In the genomic region with DNA sequence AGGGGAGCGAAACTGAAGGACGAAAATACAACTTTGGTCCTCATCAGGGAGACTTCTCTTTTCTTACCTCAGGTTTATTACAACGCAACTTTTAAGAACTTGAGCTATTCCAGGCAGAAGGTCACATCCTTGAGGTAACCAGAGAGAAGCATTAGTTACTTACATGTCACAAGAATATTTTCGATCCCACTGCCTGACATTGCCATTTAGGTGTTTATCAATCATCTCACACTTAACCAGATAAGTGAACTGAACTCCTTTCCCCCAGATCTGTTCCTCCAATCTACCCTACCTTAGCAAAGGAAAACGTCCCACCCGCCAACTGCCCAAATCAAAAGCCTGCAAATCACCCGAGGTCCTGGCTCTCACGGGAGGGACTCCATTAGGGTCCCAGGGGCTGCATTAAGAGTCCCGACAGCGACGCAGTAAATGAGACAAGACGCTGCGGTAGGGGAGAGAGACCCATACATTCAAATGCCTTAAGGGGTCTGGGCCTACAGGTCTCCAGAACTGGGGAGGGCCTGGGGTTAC, we compare ENCODE assay signal across 3 cellular contexts.
TF ChIP-seq lines count a peak whose summit lies in the region.

No MANE protein-coding gene starts in this region.

TF ChIP-seq in A549, 52 proteins besides CTCF, POLR2A, EP300 and RAD21:
- no peak for TF ChIP-seq BHLHE40 (IDR thresholded peaks at IDR 0.05; ENCODE audit: low read depth, low read length)
- TF ChIP-seq EHF (CRISPR knock-in tag; IDR thresholded peaks at IDR 0.05), result no peak
- TF ChIP-seq ZNF302 (CRISPR knock-in tag; IDR thresholded peaks at IDR 0.05), result no peak
- TF ChIP-seq, protein P1, sequence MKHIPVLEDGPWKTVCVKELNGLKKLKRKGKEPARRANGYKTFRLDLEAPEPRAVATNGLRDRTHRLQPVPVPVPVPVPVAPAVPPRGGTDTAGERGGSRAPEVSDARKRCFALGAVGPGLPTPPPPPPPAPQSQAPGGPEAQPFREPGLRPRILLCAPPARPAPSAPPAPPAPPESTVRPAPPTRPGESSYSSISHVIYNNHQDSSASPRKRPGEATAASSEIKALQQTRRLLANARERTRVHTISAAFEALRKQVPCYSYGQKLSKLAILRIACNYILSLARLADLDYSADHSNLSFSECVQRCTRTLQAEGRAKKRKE (CRISPR knock-in tag; IDR thresholded peaks at IDR 0.05; ENCODE audit: low read depth), result no peak
- TF ChIP-seq E2F6 (IDR thresholded peaks at IDR 0.05; ENCODE audit: borderline replicate concordance, low read depth), result no peak
- no peak for TF ChIP-seq HEYL (CRISPR knock-in tag; IDR thresholded peaks at IDR 0.05)
- no peak for TF ChIP-seq NFE2L2 (conservative IDR thresholded peaks at IDR 0.05; ENCODE audit: low read length)
- TF ChIP-seq, protein P2, sequence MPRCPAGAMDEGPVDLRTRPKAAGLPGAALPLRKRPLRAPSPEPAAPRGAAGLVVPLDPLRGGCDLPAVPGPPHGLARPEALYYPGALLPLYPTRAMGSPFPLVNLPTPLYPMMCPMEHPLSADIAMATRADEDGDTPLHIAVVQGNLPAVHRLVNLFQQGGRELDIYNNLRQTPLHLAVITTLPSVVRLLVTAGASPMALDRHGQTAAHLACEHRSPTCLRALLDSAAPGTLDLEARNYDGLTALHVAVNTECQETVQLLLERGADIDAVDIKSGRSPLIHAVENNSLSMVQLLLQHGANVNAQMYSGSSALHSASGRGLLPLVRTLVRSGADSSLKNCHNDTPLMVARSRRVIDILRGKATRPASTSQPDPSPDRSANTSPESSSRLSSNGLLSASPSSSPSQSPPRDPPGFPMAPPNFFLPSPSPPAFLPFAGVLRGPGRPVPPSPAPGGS (IDR thresholded peaks at IDR 0.05), result no peak
- no peak for TF ChIP-seq GATA3 (IDR thresholded peaks at IDR 0.05; ENCODE audit: borderline replicate concordance)

TF ChIP-seq in HEK293T, 16 proteins besides CTCF, POLR2A, EP300 and RAD21:
- TF ChIP-seq L3MBTL2 (conservative IDR thresholded peaks at IDR 0.05), result peak; percentile 4; the same call in 1 of the 2 replicates
- no peak for TF ChIP-seq HDGF (IDR thresholded peaks at IDR 0.05; ENCODE audit: borderline replicate concordance)
- no peak for TF ChIP-seq ARNT (IDR thresholded peaks at IDR 0.05)
- no peak for TF ChIP-seq SP1 (IDR thresholded peaks at IDR 0.05)
- no peak for TF ChIP-seq LEF1 (IDR thresholded peaks at IDR 0.05; ENCODE audit: borderline replicate concordance)

TF ChIP-seq in GM12878, 131 proteins besides CTCF, POLR2A, EP300 and RAD21:
- TF ChIP-seq RCOR1 (conservative IDR thresholded peaks at IDR 0.05; ENCODE audit: low read depth, low read length) (no peak), MTA3 (IDR thresholded peaks at IDR 0.05; ENCODE audit: borderline replicate concordance, low read length) (no peak), CREM (IDR thresholded peaks at IDR 0.05; ENCODE audit: low read depth) (no peak), RBBP5 (conservative IDR thresholded peaks at IDR 0.05) (no peak), RFX5 (IDR thresholded peaks at IDR 0.05; ENCODE audit: low read depth, low read length) (no peak), ZBED1 (IDR thresholded peaks at IDR 0.05; ENCODE audit: borderline replicate concordance) (no peak), IKZF2 (IDR thresholded peaks at IDR 0.05) (no peak), MEF2B (IDR thresholded peaks at IDR 0.05; ENCODE audit: partially characterized antibody, poor library complexity, severe bottlenecking) (no peak), TARDBP (IDR thresholded peaks at IDR 0.05; ENCODE audit: borderline replicate concordance) (no peak), SKIL (IDR thresholded peaks at IDR 0.05; ENCODE audit: low read depth, poor library complexity, severe bottlenecking) (no peak), KAT2A (conservative IDR thresholded peaks at IDR 0.05; ENCODE audit: control insufficient read depth, low read depth, low read length) (no peak), ATF7 (IDR thresholded peaks at IDR 0.05; ENCODE audit: low read depth) (no peak)
